ENCODE assay signal across 1 cellular context in the genomic region with DNA sequence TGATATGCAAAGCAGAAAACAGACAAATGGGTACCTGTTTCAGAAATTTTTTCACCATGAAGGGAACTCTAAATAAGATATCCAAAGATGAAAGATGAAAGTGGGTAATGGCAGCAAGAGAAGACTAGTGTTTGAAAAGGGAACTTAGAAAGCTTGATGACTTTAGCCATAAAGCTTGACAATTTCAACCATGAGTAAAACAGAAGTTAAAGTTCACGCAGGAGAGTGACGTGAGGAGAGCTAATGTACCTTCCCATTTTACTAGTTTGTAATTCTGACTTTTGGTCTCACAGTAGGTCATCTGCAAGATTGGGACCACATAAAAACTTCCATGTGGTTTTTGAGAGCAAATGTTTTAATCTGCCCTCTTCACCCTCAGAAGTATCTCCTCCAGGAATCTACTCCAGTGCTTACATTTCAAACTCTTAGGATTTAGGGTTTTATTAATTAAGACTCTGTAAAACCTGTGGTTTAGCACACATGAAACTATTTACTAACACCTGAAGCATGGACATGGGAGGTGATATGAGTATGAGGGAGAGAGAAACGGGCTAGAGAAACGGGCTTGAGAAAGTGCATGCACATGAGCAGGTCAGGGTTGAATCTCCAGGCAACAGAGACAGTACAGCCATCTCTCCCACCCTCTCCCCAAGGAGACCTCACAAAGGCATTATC.
TF ChIP-seq lines count a peak whose summit lies in the region.

No MANE protein-coding gene starts in this region.

TF ChIP-seq in GM12878, 131 proteins besides CTCF, POLR2A, EP300 and RAD21 (continued from another document and continues in another):
- TF ChIP-seq EGR1 (IDR thresholded peaks at IDR 0.05; ENCODE audit: borderline replicate concordance in 1 of 2, low read depth in 2 of 2, low read length in 2 of 2), result no peak
- no peak for TF ChIP-seq ASH2L (IDR thresholded peaks at IDR 0.05; ENCODE audit: borderline replicate concordance, low read depth)
- TF ChIP-seq NR2C2 (IDR thresholded peaks at IDR 0.05; ENCODE audit: borderline replicate concordance, control insufficient read depth, insufficient read length, low read depth), result no peak
- TF ChIP-seq NR2C1 (IDR thresholded peaks at IDR 0.05), result peak; percentile 43
- TF ChIP-seq RAD51 (IDR thresholded peaks at IDR 0.05), result no peak
- no peak for TF ChIP-seq YBX1 (IDR thresholded peaks at IDR 0.05)
- no peak for TF ChIP-seq ZNF384 (IDR thresholded peaks at IDR 0.05; ENCODE audit: borderline replicate concordance, low read depth, low read length)
- no peak for TF ChIP-seq SRF (IDR thresholded peaks at IDR 0.05; ENCODE audit: low read depth in 2 of 2, low read length in 2 of 2)
- peak; percentile 54 to 65; a peak in 2 of 4 replicates for TF ChIP-seq BHLHE40 (IDR thresholded peaks at IDR 0.05; ENCODE audit: borderline replicate concordance in 1 of 2, low read depth in 2 of 2, low read length in 1 of 2)
- peak; percentile 34; the same call in 1 of the 2 replicates for TF ChIP-seq ATF7 (IDR thresholded peaks at IDR 0.05; ENCODE audit: low read depth)
- no peak for TF ChIP-seq MEF2A (IDR thresholded peaks at IDR 0.05; ENCODE audit: insufficient read depth, low read depth, low read length)
- no peak for TF ChIP-seq BCLAF1 (IDR thresholded peaks at IDR 0.05)
- TF ChIP-seq SUZ12 (IDR thresholded peaks at IDR 0.05; ENCODE audit: unreplicated experiment), result no peak
- TF ChIP-seq, protein P1, sequence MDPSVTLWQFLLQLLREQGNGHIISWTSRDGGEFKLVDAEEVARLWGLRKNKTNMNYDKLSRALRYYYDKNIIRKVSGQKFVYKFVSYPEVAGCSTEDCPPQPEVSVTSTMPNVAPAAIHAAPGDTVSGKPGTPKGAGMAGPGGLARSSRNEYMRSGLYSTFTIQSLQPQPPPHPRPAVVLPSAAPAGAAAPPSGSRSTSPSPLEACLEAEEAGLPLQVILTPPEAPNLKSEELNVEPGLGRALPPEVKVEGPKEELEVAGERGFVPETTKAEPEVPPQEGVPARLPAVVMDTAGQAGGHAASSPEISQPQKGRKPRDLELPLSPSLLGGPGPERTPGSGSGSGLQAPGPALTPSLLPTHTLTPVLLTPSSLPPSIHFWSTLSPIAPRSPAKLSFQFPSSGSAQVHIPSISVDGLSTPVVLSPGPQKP (IDR thresholded peaks at IDR 0.05; ENCODE audit: low read depth, low read length), result no peak
- no peak for TF ChIP-seq GABPA (IDR thresholded peaks at IDR 0.05; ENCODE audit: low read depth)
- no peak for TF ChIP-seq NKRF (conservative IDR thresholded peaks at IDR 0.05)
- TF ChIP-seq, protein P2, sequence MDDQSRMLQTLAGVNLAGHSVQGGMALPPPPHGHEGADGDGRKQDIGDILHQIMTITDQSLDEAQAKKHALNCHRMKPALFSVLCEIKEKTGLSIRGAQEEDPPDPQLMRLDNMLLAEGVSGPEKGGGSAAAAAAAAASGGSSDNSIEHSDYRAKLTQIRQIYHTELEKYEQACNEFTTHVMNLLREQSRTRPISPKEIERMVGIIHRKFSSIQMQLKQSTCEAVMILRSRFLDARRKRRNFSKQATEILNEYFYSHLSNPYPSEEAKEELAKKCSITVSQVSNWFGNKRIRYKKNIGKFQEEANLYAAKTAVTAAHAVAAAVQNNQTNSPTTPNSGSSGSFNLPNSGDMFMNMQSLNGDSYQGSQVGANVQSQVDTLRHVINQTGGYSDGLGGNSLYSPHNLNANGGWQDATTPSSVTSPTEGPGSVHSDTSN (IDR thresholded peaks at IDR 0.05; ENCODE audit: insufficient replicate concordance, low read depth, low read length), result no peak
- TF ChIP-seq HCFC1 (IDR thresholded peaks at IDR 0.05; ENCODE audit: low read length), result no peak
- no peak for TF ChIP-seq TBL1XR1 (IDR thresholded peaks at IDR 0.05; ENCODE audit: low read depth, low read length)
- TF ChIP-seq NR2F1 (conservative IDR thresholded peaks at IDR 0.05), result peak; percentile 61; the same call in 1 of the 2 replicates
- no peak for TF ChIP-seq RBBP5 (conservative IDR thresholded peaks at IDR 0.05)
- TF ChIP-seq TCF3 (IDR thresholded peaks at IDR 0.05; ENCODE audit: borderline replicate concordance, insufficient read depth, low read depth, low read length), result no peak
- no peak for TF ChIP-seq BRCA1 (IDR thresholded peaks at IDR 0.05; ENCODE audit: low read depth, low read length)
- TF ChIP-seq, protein P3, sequence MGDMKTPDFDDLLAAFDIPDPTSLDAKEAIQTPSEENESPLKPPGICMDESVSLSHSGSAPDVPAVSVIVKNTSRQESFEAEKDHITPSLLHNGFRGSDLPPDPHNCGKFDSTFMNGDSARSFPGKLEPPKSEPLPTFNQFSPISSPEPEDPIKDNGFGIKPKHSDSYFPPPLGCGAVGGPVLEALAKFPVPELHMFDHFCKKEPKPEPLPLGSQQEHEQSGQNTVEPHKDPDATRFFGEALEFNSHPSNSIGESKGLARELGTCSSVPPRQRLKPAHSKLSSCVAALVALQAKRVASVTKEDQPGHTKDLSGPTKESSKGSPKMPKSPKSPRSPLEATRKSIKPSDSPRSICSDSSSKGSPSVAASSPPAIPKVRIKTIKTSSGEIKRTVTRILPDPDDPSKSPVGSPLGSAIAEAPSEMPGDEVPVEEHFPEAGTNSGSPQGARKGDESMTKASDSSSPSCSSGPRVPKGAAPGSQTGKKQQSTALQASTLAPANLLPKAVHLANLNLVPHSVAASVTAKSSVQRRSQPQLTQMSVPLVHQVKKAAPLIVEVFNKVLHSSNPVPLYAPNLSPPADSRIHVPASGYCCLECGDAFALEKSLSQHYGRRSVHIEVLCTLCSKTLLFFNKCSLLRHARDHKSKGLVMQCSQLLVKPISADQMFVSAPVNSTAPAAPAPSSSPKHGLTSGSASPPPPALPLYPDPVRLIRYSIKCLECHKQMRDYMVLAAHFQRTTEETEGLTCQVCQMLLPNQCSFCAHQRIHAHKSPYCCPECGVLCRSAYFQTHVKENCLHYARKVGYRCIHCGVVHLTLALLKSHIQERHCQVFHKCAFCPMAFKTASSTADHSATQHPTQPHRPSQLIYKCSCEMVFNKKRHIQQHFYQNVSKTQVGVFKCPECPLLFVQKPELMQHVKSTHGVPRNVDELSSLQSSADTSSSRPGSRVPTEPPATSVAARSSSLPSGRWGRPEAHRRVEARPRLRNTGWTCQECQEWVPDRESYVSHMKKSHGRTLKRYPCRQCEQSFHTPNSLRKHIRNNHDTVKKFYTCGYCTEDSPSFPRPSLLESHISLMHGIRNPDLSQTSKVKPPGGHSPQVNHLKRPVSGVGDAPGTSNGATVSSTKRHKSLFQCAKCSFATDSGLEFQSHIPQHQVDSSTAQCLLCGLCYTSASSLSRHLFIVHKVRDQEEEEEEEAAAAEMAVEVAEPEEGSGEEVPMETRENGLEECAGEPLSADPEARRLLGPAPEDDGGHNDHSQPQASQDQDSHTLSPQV (IDR thresholded peaks at IDR 0.05), result no peak
- no peak for TF ChIP-seq NFXL1 (IDR thresholded peaks at IDR 0.05; ENCODE audit: borderline replicate concordance)
- TF ChIP-seq TCF7 (IDR thresholded peaks at IDR 0.05; ENCODE audit: borderline replicate concordance), result no peak
- TF ChIP-seq POLR2AphosphoS2 (IDR thresholded peaks at IDR 0.05; ENCODE audit: low read depth, low read length), result no peak
- TF ChIP-seq RFX5 (IDR thresholded peaks at IDR 0.05; ENCODE audit: low read depth, low read length), result no peak
- TF ChIP-seq KLF5 (IDR thresholded peaks at IDR 0.05; ENCODE audit: partially characterized antibody), result no peak
- TF ChIP-seq RCOR1 (conservative IDR thresholded peaks at IDR 0.05; ENCODE audit: low read depth, low read length), result no peak
- TF ChIP-seq STAT3 (IDR thresholded peaks at IDR 0.05; ENCODE audit: low read depth, low read length), result no peak
- no peak for TF ChIP-seq JUND (IDR thresholded peaks at IDR 0.05; ENCODE audit: low read depth, low read length)
- no peak for TF ChIP-seq FOS (IDR thresholded peaks at IDR 0.05; ENCODE audit: borderline replicate concordance, extremely low read depth, insufficient read length)
- no peak for TF ChIP-seq SMAD5 (IDR thresholded peaks at IDR 0.05; ENCODE audit: low read depth)
- TF ChIP-seq, protein P4, sequence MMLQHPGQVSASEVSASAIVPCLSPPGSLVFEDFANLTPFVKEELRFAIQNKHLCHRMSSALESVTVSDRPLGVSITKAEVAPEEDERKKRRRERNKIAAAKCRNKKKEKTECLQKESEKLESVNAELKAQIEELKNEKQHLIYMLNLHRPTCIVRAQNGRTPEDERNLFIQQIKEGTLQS (IDR thresholded peaks at IDR 0.05; ENCODE audit: borderline replicate concordance, extremely low read depth, low read depth, low read length), result no peak
- TF ChIP-seq HSF1 (IDR thresholded peaks at IDR 0.05; ENCODE audit: low read depth, low read length), result no peak
- TF ChIP-seq, protein P5, sequence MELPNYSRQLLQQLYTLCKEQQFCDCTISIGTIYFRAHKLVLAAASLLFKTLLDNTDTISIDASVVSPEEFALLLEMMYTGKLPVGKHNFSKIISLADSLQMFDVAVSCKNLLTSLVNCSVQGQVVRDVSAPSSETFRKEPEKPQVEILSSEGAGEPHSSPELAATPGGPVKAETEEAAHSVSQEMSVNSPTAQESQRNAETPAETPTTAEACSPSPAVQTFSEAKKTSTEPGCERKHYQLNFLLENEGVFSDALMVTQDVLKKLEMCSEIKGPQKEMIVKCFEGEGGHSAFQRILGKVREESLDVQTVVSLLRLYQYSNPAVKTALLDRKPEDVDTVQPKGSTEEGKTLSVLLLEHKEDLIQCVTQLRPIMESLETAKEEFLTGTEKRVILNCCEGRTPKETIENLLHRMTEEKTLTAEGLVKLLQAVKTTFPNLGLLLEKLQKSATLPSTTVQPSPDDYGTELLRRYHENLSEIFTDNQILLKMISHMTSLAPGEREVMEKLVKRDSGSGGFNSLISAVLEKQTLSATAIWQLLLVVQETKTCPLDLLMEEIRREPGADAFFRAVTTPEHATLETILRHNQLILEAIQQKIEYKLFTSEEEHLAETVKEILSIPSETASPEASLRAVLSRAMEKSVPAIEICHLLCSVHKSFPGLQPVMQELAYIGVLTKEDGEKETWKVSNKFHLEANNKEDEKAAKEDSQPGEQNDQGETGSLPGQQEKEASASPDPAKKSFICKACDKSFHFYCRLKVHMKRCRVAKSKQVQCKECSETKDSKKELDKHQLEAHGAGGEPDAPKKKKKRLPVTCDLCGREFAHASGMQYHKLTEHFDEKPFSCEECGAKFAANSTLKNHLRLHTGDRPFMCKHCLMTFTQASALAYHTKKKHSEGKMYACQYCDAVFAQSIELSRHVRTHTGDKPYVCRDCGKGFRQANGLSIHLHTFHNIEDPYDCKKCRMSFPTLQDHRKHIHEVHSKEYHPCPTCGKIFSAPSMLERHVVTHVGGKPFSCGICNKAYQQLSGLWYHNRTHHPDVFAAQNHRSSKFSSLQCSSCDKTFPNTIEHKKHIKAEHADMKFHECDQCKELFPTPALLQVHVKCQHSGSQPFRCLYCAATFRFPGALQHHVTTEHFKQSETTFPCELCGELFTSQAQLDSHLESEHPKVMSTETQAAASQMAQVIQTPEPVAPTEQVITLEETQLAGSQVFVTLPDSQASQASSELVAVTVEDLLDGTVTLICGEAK (IDR thresholded peaks at IDR 0.05; ENCODE audit: borderline replicate concordance), result peak; percentile 55; the same call in 1 of the 2 replicates
- no peak for TF ChIP-seq SMARCA5 (IDR thresholded peaks at IDR 0.05)
- no peak for TF ChIP-seq RELA (IDR thresholded peaks at IDR 0.05; ENCODE audit: borderline replicate concordance, partially characterized antibody)
- no peak for TF ChIP-seq MTA3 (IDR thresholded peaks at IDR 0.05; ENCODE audit: borderline replicate concordance, low read length)
- TF ChIP-seq YY1 (IDR thresholded peaks at IDR 0.05; ENCODE audit: low read depth, low read length), result no peak
- TF ChIP-seq CHD4 (IDR thresholded peaks at IDR 0.05), result no peak
- TF ChIP-seq CBFB (IDR thresholded peaks at IDR 0.05; ENCODE audit: low read depth), result no peak
